In genomic region chr1:56284933-56285332, GRCh38 we compare ENCODE assay signal across 1 cellular context.
A peak's percentile ranks its signal among the peaks of the same experiment; 100 is the strongest.
TF ChIP-seq lines count a peak whose summit lies in the region.

No MANE protein-coding gene starts in this region.

TF ChIP-seq in HepG2, 621 proteins besides CTCF, POLR2A, EP300 and RAD21 (continued from another document):
- TF ChIP-seq THAP8 (CRISPR knock-in tag; IDR thresholded peaks at IDR 0.05; ENCODE audit: borderline replicate concordance) (no peak), NR2C2 (CRISPR knock-in tag; IDR thresholded peaks at IDR 0.05; ENCODE audit: borderline replicate concordance) (no peak), HNRNPH1 (optimal IDR thresholded peaks at IDR 0.05; ENCODE audit: low read depth, low read length) (no peak), ZNF672 (CRISPR knock-in tag; IDR thresholded peaks at IDR 0.05) (no peak), SSRP1 (CRISPR knock-in tag; IDR thresholded peaks at IDR 0.05) (no peak), ZNF3 (CRISPR knock-in tag; IDR thresholded peaks at IDR 0.05) (no peak), ZNF350 (CRISPR knock-in tag; IDR thresholded peaks at IDR 0.05; ENCODE audit: borderline replicate concordance, low read depth) (no peak), SRY (CRISPR knock-in tag; IDR thresholded peaks at IDR 0.05) (no peak), ZNF431 (CRISPR knock-in tag; IDR thresholded peaks at IDR 0.05; ENCODE audit: borderline replicate concordance, low read depth) (no peak), CBX1 (IDR thresholded peaks at IDR 0.05; ENCODE audit: low read depth) (peak; percentile 21), LCORL (IDR thresholded peaks at IDR 0.05) (no peak), LCORL (CRISPR knock-in tag; IDR thresholded peaks at IDR 0.05) (peak; percentile 85), SUZ12 (IDR thresholded peaks at IDR 0.05; ENCODE audit: low read depth, low read length) (no peak), HNRNPUL1 (IDR thresholded peaks at IDR 0.05; ENCODE audit: low read depth, low read length) (peak; percentile 99), CSRNP2 (CRISPR knock-in tag; conservative IDR thresholded peaks at IDR 0.05; ENCODE audit: low read depth) (no peak), MED13 (CRISPR knock-in tag; IDR thresholded peaks at IDR 0.05) (no peak), CCDC6 (CRISPR knock-in tag; IDR thresholded peaks at IDR 0.05) (no peak), SNAI1 (CRISPR knock-in tag; IDR thresholded peaks at IDR 0.05; ENCODE audit: borderline replicate concordance) (no peak), ZNF24 (IDR thresholded peaks at IDR 0.05) (no peak), ZNF670 (CRISPR knock-in tag; IDR thresholded peaks at IDR 0.05; ENCODE audit: borderline replicate concordance) (no peak), TAF15 (IDR thresholded peaks at IDR 0.05; ENCODE audit: low read depth, low read length, poor library complexity, severe bottlenecking) (no peak), ZNF552 (CRISPR knock-in tag; IDR thresholded peaks at IDR 0.05; ENCODE audit: borderline replicate concordance) (no peak), ZMAT3 (CRISPR knock-in tag; conservative IDR thresholded peaks at IDR 0.05) (no peak), TOPORS (CRISPR knock-in tag; IDR thresholded peaks at IDR 0.05) (no peak), TBX3 (IDR thresholded peaks at IDR 0.05; ENCODE audit: borderline replicate concordance) (no peak), BCL3 (CRISPR knock-in tag; IDR thresholded peaks at IDR 0.05) (no peak), DBP (CRISPR knock-in tag; IDR thresholded peaks at IDR 0.05; ENCODE audit: not compliant biosample characterization) (no peak), SPEN (CRISPR knock-in tag; IDR thresholded peaks at IDR 0.05; ENCODE audit: low read depth) (peak; percentile 52; the same call in 1 of the 2 replicates), SETDB1 (CRISPR knock-in tag; IDR thresholded peaks at IDR 0.05; ENCODE audit: borderline replicate concordance) (no peak), REXO4 (CRISPR knock-in tag; IDR thresholded peaks at IDR 0.05; ENCODE audit: borderline replicate concordance) (no peak), ZNF580 (CRISPR knock-in tag; IDR thresholded peaks at IDR 0.05; ENCODE audit: borderline replicate concordance, low read depth) (0 out of 2 replicates have a peak, but pooled peaks have one; percentile 20), ZNF143 (CRISPR knock-in tag; IDR thresholded peaks at IDR 0.05) (no peak), ZNF207 (IDR thresholded peaks at IDR 0.05; ENCODE audit: borderline replicate concordance) (no peak), ETV5 (CRISPR knock-in tag; IDR thresholded peaks at IDR 0.05; ENCODE audit: borderline replicate concordance) (no peak), EHMT2 (IDR thresholded peaks at IDR 0.05; ENCODE audit: borderline replicate concordance, low read depth, low read length) (peak; percentile 68; the same call in 1 of the 2 replicates), MAFK (conservative IDR thresholded peaks at IDR 0.05 in 1 of 2, IDR thresholded peaks at IDR 0.05 in 1 of 2; ENCODE audit: low read length in 2 of 2) (no peak; a peak in 1 of 4 replicates), ZNF282 (IDR thresholded peaks at IDR 0.05; ENCODE audit: partially characterized antibody) (no peak), ZNF318 (CRISPR knock-in tag; IDR thresholded peaks at IDR 0.05) (no peak), TEAD3 (CRISPR knock-in tag; optimal IDR thresholded peaks at IDR 0.05; ENCODE audit: borderline replicate concordance) (peak; percentile 90), ZUFSP (CRISPR knock-in tag; IDR thresholded peaks at IDR 0.05; ENCODE audit: borderline replicate concordance) (no peak), USF2 (IDR thresholded peaks at IDR 0.05; ENCODE audit: low read depth, low read length) (no peak), USF2 (CRISPR knock-in tag; IDR thresholded peaks at IDR 0.05; ENCODE audit: borderline replicate concordance) (no peak), MTA1 (CRISPR knock-in tag; IDR thresholded peaks at IDR 0.05; ENCODE audit: borderline replicate concordance) (no peak), ZNF782 (CRISPR knock-in tag; IDR thresholded peaks at IDR 0.05; ENCODE audit: borderline replicate concordance) (no peak)
